Comparison of ENCODE assay signal across 19 cellular contexts in genomic region chr2:238985931-238986446, GRCh38.
DNase-seq lines count a peak whose midpoint lies in the region; ATAC-seq and TF ChIP-seq lines count a peak whose summit lies in the region.
"Had no signal": no experiment of that assay in that cellular context is flagged by ENCODE, and none has a peak within 500 bp of the region (broad histone marks: within the 10 kb centered on the region; RNA-seq: fewer than 3 reads in every experiment).

No MANE protein-coding gene starts in this region.

- peak overlapping the region; percentile 81 for H3K27ac Mint-ChIP-seq in neural crest cell (ENCODE audit: unreplicated experiment)
- H3K27ac Mint-ChIP-seq: CD4-positive, alpha-beta memory T cell had no signal

- H3K9me3 ChIP-seq in right cardiac atrium (ENCODE audit: control insufficient read depth, low read length) = no peaks in the 10 kb centered on the region
- no peaks in the 10 kb centered on the region for H3K9me3 ChIP-seq in left ventricle myocardium inferior (replicated peaks)
- no peaks in the 10 kb centered on the region for H3K9me3 ChIP-seq in gastroesophageal sphincter
- H3K9me3 ChIP-seq in upper lobe of right lung = no peaks in the 10 kb centered on the region
- H3K9me3 ChIP-seq: A549, HAP-1, Peyer's patch, SJSA1 had no signal

- no peaks in the 10 kb centered on the region for H3K27me3 Mint-ChIP-seq in neural crest cell (ENCODE audit: low read depth)

- ATAC-seq in right cardiac atrium (peak; percentile 20 to 24), gastroesophageal sphincter (peak; percentile 25), upper lobe of right lung (peak; percentile 40), HG02571 (IDR thresholded peaks at IDR 0.05; ENCODE audit: unreplicated experiment) (no peak)
- ATAC-seq: A549 had no signal

- no peak overlapping the region for H3K4me3 Mint-ChIP-seq in neural crest cell
- H3K4me3 Mint-ChIP-seq: CD4-positive, alpha-beta memory T cell had no signal

- H3K27ac ChIP-seq in right cardiac atrium (ENCODE audit: low read length) (no peak overlapping the region), left ventricle myocardium inferior (replicated peaks) (no peak overlapping the region), gastroesophageal sphincter (no peak overlapping the region), upper lobe of right lung (no peak overlapping the region)
- H3K27ac ChIP-seq: A549, BLaER1, Peyer's patch had no signal

- H3K27me3 ChIP-seq in right cardiac atrium (ENCODE audit: control insufficient read depth, insufficient read depth) = no peaks in the 10 kb centered on the region
- peaks cover 54% of the 10 kb centered on the region for H3K27me3 ChIP-seq in left ventricle myocardium inferior (ENCODE audit: low read depth)
- peaks cover 10% of the 10 kb centered on the region for H3K27me3 ChIP-seq in gastroesophageal sphincter
- H3K27me3 ChIP-seq in upper lobe of right lung = no peaks in the 10 kb centered on the region
- H3K27me3 ChIP-seq: BLaER1, Peyer's patch, SJSA1 had no signal

- no peak for TF ChIP-seq POLR2A in gastroesophageal sphincter (IDR thresholded peaks at IDR 0.05)

- H3K4me1 Mint-ChIP-seq in neural crest cell = peaks cover 12% of the 10 kb centered on the region
- H3K4me1 Mint-ChIP-seq: CD4-positive, alpha-beta memory T cell had no signal

- H3K4me3 ChIP-seq in right cardiac atrium (ENCODE audit: low read length) (no peak overlapping the region), left ventricle myocardium inferior (no peak overlapping the region), gastroesophageal sphincter (no peak overlapping the region), upper lobe of right lung (no peak overlapping the region)
- H3K4me3 ChIP-seq: A549, BLaER1, HAP-1, Peyer's patch, SJSA1 had no signal

- DNase-seq in right cardiac atrium = no peak
- DNase-seq in left ventricle myocardium inferior = no peak
- DNase-seq in neural crest cell (ENCODE audit: low read depth, low spot score) = peak; percentile 25
- no peak for DNase-seq in upper lobe of right lung
- DNase-seq in middle frontal gyrus (ENCODE audit: extremely low spot score, low spot score) = no peak
- DNase-seq in MV-4-11 (lab: John Stamatoyannopoulos, UW) = no peak
- DNase-seq: CD4-positive, alpha-beta memory T cell; MM.1S; NCI-H1105; NCI-H2081 treated with DMSO at 0.1 percent for 48 hours; NCI-H446 treated with DMSO at 0.1 percent for 48 hours; NCI-H69 had no signal

- H3K36me3 Mint-ChIP-seq in neural crest cell (ENCODE audit: low read depth) = no peaks in the 10 kb centered on the region
- H3K36me3 Mint-ChIP-seq: CD4-positive, alpha-beta memory T cell had no signal

- no peaks in the 10 kb centered on the region for H3K4me1 ChIP-seq in right cardiac atrium (ENCODE audit: control insufficient read depth, insufficient read depth, low read length)
- no peaks in the 10 kb centered on the region for H3K4me1 ChIP-seq in left ventricle myocardium inferior
- H3K4me1 ChIP-seq in gastroesophageal sphincter = no peaks in the 10 kb centered on the region
- no peaks in the 10 kb centered on the region for H3K4me1 ChIP-seq in upper lobe of right lung
- H3K4me1 ChIP-seq: A549, BLaER1, HAP-1, Peyer's patch had no signal

- TF ChIP-seq EP300 in gastroesophageal sphincter (IDR thresholded peaks at IDR 0.05) = no peak

- intact Hi-C loops in right cardiac atrium (cut with DNase I) (no loop called here), left ventricle myocardium inferior (cut with micrococcal nuclease) (no loop called here), upper lobe of right lung (cut with DNase I) (no loop called here)

- TF ChIP-seq CTCF in left ventricle myocardium inferior (IDR thresholded peaks at IDR 0.05; ENCODE audit: borderline replicate concordance) = no peak
- TF ChIP-seq CTCF in gastroesophageal sphincter (IDR thresholded peaks at IDR 0.05) = no peak
- no peak for TF ChIP-seq CTCF in neural crest cell (conservative IDR thresholded peaks at IDR 0.05)
- TF ChIP-seq CTCF in upper lobe of right lung (IDR thresholded peaks at IDR 0.05) = no peak

- H3K9me3 Mint-ChIP-seq in neural crest cell = no peaks in the 10 kb centered on the region

- 68% methylated on average over 30 of the region's 30 CpGs for WGBS in right cardiac atrium
- 90% methylated on average over 4 of the region's 30 CpGs; no CpG with 5 or more reads in 1 of the 2 donors for WGBS in gastroesophageal sphincter (ENCODE audit: low coverage in 1 of 2), 2 donors

- H3K36me3 ChIP-seq in left ventricle myocardium inferior = no peaks in the 10 kb centered on the region
- H3K36me3 ChIP-seq in gastroesophageal sphincter = no peaks in the 10 kb centered on the region
- H3K36me3 ChIP-seq in upper lobe of right lung = no peaks in the 10 kb centered on the region
- H3K36me3 ChIP-seq: BLaER1, HAP-1, Peyer's patch, SJSA1 had no signal
